Comparison of ENCODE assay signal across 1 cellular context in the genomic region with DNA sequence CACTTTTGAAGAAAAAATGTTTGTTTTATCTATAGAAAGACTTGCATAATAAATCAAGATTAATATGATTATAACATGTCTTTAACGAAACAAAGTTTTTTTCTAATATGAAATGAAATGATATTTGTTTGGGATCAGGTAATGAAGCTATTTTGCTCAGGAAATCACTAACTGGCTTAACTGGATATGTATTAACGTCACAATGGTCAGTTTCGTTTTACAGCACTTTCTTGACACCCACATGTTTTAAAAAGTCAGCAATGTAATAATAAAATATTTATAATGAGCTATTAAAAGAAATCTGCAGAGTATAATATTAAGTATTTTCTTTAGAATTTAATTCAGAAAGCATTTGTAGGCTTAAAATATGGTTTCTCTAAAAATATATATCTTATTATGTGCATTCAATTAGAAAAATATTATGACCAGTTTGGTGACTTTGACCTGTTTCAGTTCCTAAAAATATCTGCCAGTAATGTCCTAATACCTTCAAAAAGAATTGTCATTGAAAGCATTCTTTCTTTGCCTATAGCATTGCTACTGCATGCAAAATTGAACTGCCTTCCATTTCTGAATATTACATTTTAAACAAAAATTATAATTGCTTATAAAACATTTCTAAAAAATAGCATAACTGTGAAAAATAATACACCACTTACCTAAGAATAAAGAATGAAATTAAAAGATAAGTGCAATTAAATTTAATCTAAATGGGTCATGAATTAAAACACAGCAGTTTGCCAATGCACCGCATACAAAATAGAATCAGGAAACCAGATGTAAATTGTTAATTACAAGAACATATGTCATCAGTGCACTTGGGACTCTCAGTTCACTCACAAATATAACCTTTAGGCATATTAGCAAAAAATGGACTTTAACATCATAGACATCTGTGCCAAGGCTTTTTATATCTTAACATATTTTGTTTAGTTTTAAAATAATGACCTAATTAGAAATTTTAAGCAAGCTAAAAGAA.
A peak's percentile ranks its signal among the peaks of the same experiment; 100 is the strongest.
TF ChIP-seq lines count a peak whose summit lies in the region.

No MANE protein-coding gene starts in this region.

TF ChIP-seq in SK-N-SH, 30 proteins besides CTCF, POLR2A, EP300 and RAD21 (continued from another document):
- TF ChIP-seq, protein P1, sequence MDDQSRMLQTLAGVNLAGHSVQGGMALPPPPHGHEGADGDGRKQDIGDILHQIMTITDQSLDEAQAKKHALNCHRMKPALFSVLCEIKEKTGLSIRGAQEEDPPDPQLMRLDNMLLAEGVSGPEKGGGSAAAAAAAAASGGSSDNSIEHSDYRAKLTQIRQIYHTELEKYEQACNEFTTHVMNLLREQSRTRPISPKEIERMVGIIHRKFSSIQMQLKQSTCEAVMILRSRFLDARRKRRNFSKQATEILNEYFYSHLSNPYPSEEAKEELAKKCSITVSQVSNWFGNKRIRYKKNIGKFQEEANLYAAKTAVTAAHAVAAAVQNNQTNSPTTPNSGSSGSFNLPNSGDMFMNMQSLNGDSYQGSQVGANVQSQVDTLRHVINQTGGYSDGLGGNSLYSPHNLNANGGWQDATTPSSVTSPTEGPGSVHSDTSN (IDR thresholded peaks at IDR 0.05) = no peak
- TF ChIP-seq RXRA (IDR thresholded peaks at IDR 0.05; ENCODE audit: borderline replicate concordance, low read depth) (no peak), ELF1 (IDR thresholded peaks at IDR 0.05) (no peak), RCOR1 (IDR thresholded peaks at IDR 0.05; ENCODE audit: low read length) (no peak), GATA2 (CRISPR knock-in tag; IDR thresholded peaks at IDR 0.05) (0 out of 2 replicates have a peak, but pooled peaks have one; percentile 13), NFIC (IDR thresholded peaks at IDR 0.05; ENCODE audit: borderline replicate concordance) (no peak), SMC3 (IDR thresholded peaks at IDR 0.05; ENCODE audit: low read depth, low read length) (no peak)
TF ChIP-seq in SK-N-SH: peak in this region for 2.
